In the genomic region with DNA sequence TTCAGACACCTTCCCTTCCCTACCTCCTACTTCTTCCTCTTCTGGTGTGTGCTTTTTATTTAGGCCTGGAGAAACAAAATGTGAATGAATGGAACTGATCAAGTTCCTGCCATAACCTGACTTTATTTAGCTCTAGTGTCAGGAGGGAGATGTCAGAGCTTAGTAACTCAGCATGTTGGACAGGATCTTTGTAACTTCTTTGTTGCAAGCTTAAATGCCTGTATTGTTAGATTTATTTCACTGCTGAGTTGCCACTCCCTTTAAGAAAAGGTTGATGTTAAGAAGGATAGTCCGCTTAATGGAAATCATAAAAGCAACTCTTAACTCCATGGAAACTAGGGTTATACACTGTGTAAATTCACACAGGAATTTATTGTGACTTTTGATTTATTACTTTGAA, we compare ENCODE assay signal across 12 cellular contexts. TPM values are rescaled to one million over a fixed set of nuclear protein-coding genes. Genes with fewer than 3 reads are reported as not detected.
DNase-seq lines count a peak whose midpoint lies in the region; ATAC-seq and TF ChIP-seq lines count a peak whose summit lies in the region.
"Had no signal": no experiment of that assay in that cellular context is flagged by ENCODE, and none has a peak within 500 bp of the region (broad histone marks: within the 10 kb centered on the region; RNA-seq: fewer than 3 reads in every experiment).

No MANE protein-coding gene starts in this region.

- TF ChIP-seq EP300 in esophagus muscularis mucosa (IDR thresholded peaks at IDR 0.05): no peak

- H3K36me3 Mint-ChIP-seq in activated T-helper 17 cell treated with anti-CD3 and anti-CD28 coated beads, Interleukin-2, amount 50 U/mL, for 72 hours (ENCODE audit: low read depth): peaks cover 45% of the 10 kb centered on the region
- H3K36me3 Mint-ChIP-seq in natural killer cell: no peaks in the 10 kb centered on the region

- peaks cover 39% of the 10 kb centered on the region for H3K4me1 Mint-ChIP-seq in activated T-helper 17 cell treated with anti-CD3 and anti-CD28 coated beads, Interleukin-2, amount 50 U/mL, for 72 hours
- H3K4me1 Mint-ChIP-seq in natural killer cell: peaks cover 59% of the 10 kb centered on the region in 2 donors

- no peak for ATAC-seq in activated T-helper 17 cell treated with anti-CD3 and anti-CD28 coated beads, Interleukin-2, amount 50 U/mL, for 72 hours (replicated peaks)
- ATAC-seq in natural killer cell: no peak
- no peak for ATAC-seq in right cardiac atrium
- ATAC-seq: gastroesophageal sphincter, GM23338, sciatic nerve had no signal

- peaks cover 33% of the 10 kb centered on the region for H3K4me1 ChIP-seq in BLaER1
- peaks cover 12% of the 10 kb centered on the region for H3K4me1 ChIP-seq in right cardiac atrium (ENCODE audit: control insufficient read depth, insufficient read depth, low read length)
- peaks cover 41 to 72% (median 53%) of the 10 kb centered on the region in 4 donors for H3K4me1 ChIP-seq in esophagus muscularis mucosa

- H3K9ac ChIP-seq in BLaER1: no peak overlapping the region

- peak overlapping the region; percentile 93 for H3K4me2 ChIP-seq in BLaER1
- H3K4me2 ChIP-seq: GM23338 had no signal

- peak overlapping the region; percentile 98 for H3K4me3 Mint-ChIP-seq in activated T-helper 17 cell treated with anti-CD3 and anti-CD28 coated beads, Interleukin-2, amount 50 U/mL, for 72 hours
- peak overlapping the region; percentile 96 for H3K4me3 Mint-ChIP-seq in natural killer cell

- H3K9me3 ChIP-seq in BLaER1: no peaks in the 10 kb centered on the region
- no peaks in the 10 kb centered on the region for H3K9me3 ChIP-seq in right cardiac atrium (ENCODE audit: control insufficient read depth, low read length)
- no peaks in the 10 kb centered on the region for H3K9me3 ChIP-seq in esophagus muscularis mucosa
- H3K9me3 ChIP-seq: gastroesophageal sphincter had no signal

- peak overlapping the region; percentile 98 for H3K27ac Mint-ChIP-seq in activated T-helper 17 cell treated with anti-CD3 and anti-CD28 coated beads, Interleukin-2, amount 50 U/mL, for 72 hours
- H3K27ac Mint-ChIP-seq in natural killer cell: peak overlapping the region; percentile 92 to 93
- H3K27ac Mint-ChIP-seq: endodermal cell, GM23338 had no signal

- no peaks in the 10 kb centered on the region for H3K9me3 Mint-ChIP-seq in activated T-helper 17 cell treated with anti-CD3 and anti-CD28 coated beads, Interleukin-2, amount 50 U/mL, for 72 hours
- H3K9me3 Mint-ChIP-seq in natural killer cell: no peaks in the 10 kb centered on the region

- DNase-seq in COLO829 (ENCODE audit: low spot score) (peak; percentile 48), natural killer cell (no peak), right cardiac atrium (no peak), esophagus muscularis mucosa (ENCODE audit: extremely low spot score) (no peak), retina (no peak)
- DNase-seq: endodermal cell, NCI-H1930 had no signal

- H3K36me3 ChIP-seq in BLaER1: peaks cover 16% of the 10 kb centered on the region
- H3K36me3 ChIP-seq in esophagus muscularis mucosa: no peaks in the 10 kb centered on the region

- no peaks in the 10 kb centered on the region for H3K27me3 ChIP-seq in BLaER1
- no peaks in the 10 kb centered on the region for H3K27me3 ChIP-seq in right cardiac atrium (ENCODE audit: control insufficient read depth, insufficient read depth)
- H3K27me3 ChIP-seq in esophagus muscularis mucosa: no peaks in the 10 kb centered on the region
- H3K27me3 ChIP-seq: gastroesophageal sphincter had no signal

- H3K27ac ChIP-seq in BLaER1: no peak overlapping the region
- H3K27ac ChIP-seq in right cardiac atrium (ENCODE audit: low read length): no peak overlapping the region
- H3K27ac ChIP-seq in esophagus muscularis mucosa (replicated peaks in 1 of 4): no peak overlapping the region
- H3K27ac ChIP-seq: gastroesophageal sphincter had no signal

- TF ChIP-seq POLR2A in esophagus muscularis mucosa (IDR thresholded peaks at IDR 0.05; ENCODE audit: low read depth): no peak

- TF ChIP-seq CTCF in natural killer cell (IDR thresholded peaks at IDR 0.05): no peak
- TF ChIP-seq CTCF in esophagus muscularis mucosa (IDR thresholded peaks at IDR 0.05): no peak

- intact Hi-C loops in natural killer cell (cut with micrococcal nuclease): loop anchor here (5.0 kb wide), 2 partner anchors 134 to 154 kb away; no protein-coding TSS in a partner anchor
- intact Hi-C loops in right cardiac atrium (cut with DNase I): loop anchor here in 1 of 4 donors (10.0 kb wide), 1 partner anchor 216 kb away; no protein-coding TSS in a partner anchor
- intact Hi-C loops in esophagus muscularis mucosa (cut with DNase I): no loop called here

- no peaks in the 10 kb centered on the region for H3K27me3 Mint-ChIP-seq in activated T-helper 17 cell treated with anti-CD3 and anti-CD28 coated beads, Interleukin-2, amount 50 U/mL, for 72 hours
- H3K27me3 Mint-ChIP-seq in natural killer cell (ENCODE audit: low read depth in 2 of 2): peaks cover 7 to 9% of the 10 kb centered on the region in 2 donors

- H3K4me3 ChIP-seq in BLaER1: no peak overlapping the region
- no peak overlapping the region for H3K4me3 ChIP-seq in right cardiac atrium (ENCODE audit: low read length)
- H3K4me3 ChIP-seq in esophagus muscularis mucosa: no peak overlapping the region
- H3K4me3 ChIP-seq: gastroesophageal sphincter, GM23338 had no signal

- peaks cover 63% of the 10 kb centered on the region for H4K20me1 ChIP-seq in BLaER1

- WGBS in right cardiac atrium: 96% methylated on average over 1 of the region's 1 CpG
- WGBS in esophagus muscularis mucosa: 100% methylated on average over 1 of the region's 1 CpG

RNA-seq across cellular contexts. Expression of a gene that starts 2.2 kb away (rescaled TPM):
- total RNA-seq in activated T-helper 17 cell treated with anti-CD3 and anti-CD28 coated beads, Interleukin-2, amount 50 U/mL, for 72 hours: 10 to 100 TPM; 22.5 to 27.4 TPM
- 10 to 100 TPM; 37.8 to 55.6 (median 39.9) TPM for total RNA-seq in natural killer cell
- 10 to 100 TPM; 25.8 to 31.9 (median 29.5) TPM for total RNA-seq in right cardiac atrium
- 10.7 TPM for polyA plus RNA-seq in right cardiac atrium
- total RNA-seq in esophagus muscularis mucosa: 10 to 100 TPM; 28.1 to 49.0 (median 33.7) TPM

RNA-seq across cellular contexts. Expression of a gene that starts 17.9 kb away (rescaled TPM):
- under 1 TPM; 0.11 to 0.56 TPM for total RNA-seq in activated T-helper 17 cell treated with anti-CD3 and anti-CD28 coated beads, Interleukin-2, amount 50 U/mL, for 72 hours
- 10 to 100 TPM in 1 of 3 donors, 1 to 10 TPM in 2; 4.3 to 16.9 (median 6.0) TPM for total RNA-seq in natural killer cell
- total RNA-seq in right cardiac atrium: 10 to 100 TPM; 23.9 to 29.2 (median 27.0) TPM
- polyA plus RNA-seq in right cardiac atrium: 25.8 TPM
- total RNA-seq in esophagus muscularis mucosa: 1 to 10 TPM; 3.7 to 8.8 (median 6.6) TPM
